In genomic region chr1:20787775-20788488, GRCh38 we compare ENCODE assay signal across 8 cellular contexts. TPM values are rescaled to one million over a fixed set of nuclear protein-coding genes. Genes with fewer than 3 reads are reported as not detected.
DNase-seq lines count a peak whose midpoint lies in the region; ATAC-seq and TF ChIP-seq lines count a peak whose summit lies in the region.

No MANE protein-coding gene starts in this region.

- no peaks in the 10 kb centered on the region for H3K9me2 ChIP-seq in PC-9 (ENCODE audit: insufficient read depth)

- ATAC-seq in mucosa of descending colon = peak; percentile 4
- ATAC-seq in GM18517 (IDR thresholded peaks at IDR 0.05; ENCODE audit: unreplicated experiment) = no peak

- peaks cover 30% of the 10 kb centered on the region for H4K20me1 ChIP-seq in PC-9 (ENCODE audit: insufficient read depth)

- H3K79me2 ChIP-seq in PC-9 (ENCODE audit: low read depth) = peaks cover 35% of the 10 kb centered on the region

- no TSS peak for BruUV-seq in PC-9 (replicated peaks; lab: Mats Ljungman, UMichigan)

- DNase-seq in HEK293T (ENCODE audit: extremely low spot score) (peak; percentile 28), PC-9 (peak; percentile 31 to 62), dermis blood vessel endothelial cell (peak; percentile 60), mucosa of descending colon (peak in 1 of 3 donors; percentile 23), occipital lobe (lab: John Stamatoyannopoulos, UW) (no peak)
- no peak for DNase-seq in activated CD4-positive, alpha-beta T cell treated with anti-CD3 and anti-CD28 coated beads for 1 hour

- peaks cover 19% of the 10 kb centered on the region; the same call in 1 of the 2 replicates for H3K4me1 ChIP-seq in PC-9 (replicated peaks; ENCODE audit: insufficient read depth)
- H3K4me1 ChIP-seq in mucosa of descending colon (ENCODE audit: low read depth) = peaks cover 18% of the 10 kb centered on the region

- peaks cover 11% of the 10 kb centered on the region for H3F3A ChIP-seq in PC-9 (ENCODE audit: insufficient read depth, low read depth)

- TF ChIP-seq CTCF in C4-2B (conservative IDR thresholded peaks at IDR 0.05) (no peak), PC-9 (conservative IDR thresholded peaks at IDR 0.05) (no peak), mucosa of descending colon (IDR thresholded peaks at IDR 0.05) (no peak)

- H2AFZ ChIP-seq in PC-9 = peak overlapping the region; percentile 71; the same call in 1 of the 2 replicates

- no peaks in the 10 kb centered on the region for H3K27me3 ChIP-seq in PC-9 (ENCODE audit: insufficient read depth, low read depth)

- H3K27ac ChIP-seq in C4-2B (peak overlapping the region; percentile 99), PC-9 (peak overlapping the region; percentile 69)

- CTCF ChIA-PET in HEK293T (lab: Yijun Ruan, JAX) (interaction anchor here (0.6 kb wide), 1 partner anchor 570 kb away, joined by 7 read pairs; no protein-coding TSS in a partner anchor), PC-9 (lab: Charles Lee) (no interaction called here)

- intact Hi-C loops in PC-9 (cut with micrococcal nuclease; ENCODE audit: unreplicated experiment) (loop anchor here (10.0 kb wide), 1 partner anchor 387 kb away; the partner anchor contains the start of gene EIF4G3), mucosa of descending colon (cut with DNase I, micrococcal nuclease) (no loop called here)

- POLR2A ChIA-PET in HEK293T (lab: Yijun Ruan, JAX) (interaction anchor here (0.7 to 2.5 kb wide), 17 partner anchors 9 to 593 kb away, joined by 3 to 18 read pairs (median 4); partner anchors contain the start of gene KIF17), PC-9 (lab: Charles Lee; ENCODE audit: unreplicated experiment) (interaction anchor here (0.6 to 0.7 kb wide), 2 partner anchors 9 to 617 kb away, joined by 4 to 19 read pairs; no protein-coding TSS in a partner anchor)

- H3K36me3 ChIP-seq in PC-9 (ENCODE audit: low read depth) = no peaks in the 10 kb centered on the region
- H3K36me3 ChIP-seq in mucosa of descending colon (ENCODE audit: low read depth) = no peaks in the 10 kb centered on the region

- H3K4me3 ChIP-seq in PC-9 = peak overlapping the region; percentile 98
- peak overlapping the region; percentile 70 for H3K4me3 ChIP-seq in mucosa of descending colon

- H3K9me3 ChIP-seq in PC-9 (ENCODE audit: insufficient read depth, low read depth) (no peaks in the 10 kb centered on the region), mucosa of descending colon (no peaks in the 10 kb centered on the region)

- peak overlapping the region; percentile 87 for H3K4me2 ChIP-seq in PC-9

TF ChIP-seq in HEK293T, 16 proteins besides CTCF, POLR2A, EP300 and RAD21:
- TF ChIP-seq CTBP1 (IDR thresholded peaks at IDR 0.05; ENCODE audit: borderline replicate concordance) (peak; percentile 38), PKNOX1 (IDR thresholded peaks at IDR 0.05) (peak; percentile 62), LEF1 (IDR thresholded peaks at IDR 0.05; ENCODE audit: borderline replicate concordance) (no peak), ZNF384 (IDR thresholded peaks at IDR 0.05) (no peak)

RNA-seq across cellular contexts. Expression of gene HP1BP3, which starts 0.8 kb away (rescaled TPM):
- total RNA-seq in PC-9 (2021) (251 and 271 TPM in 2 replicates), dermis blood vessel endothelial cell (236 and 322 TPM in 2 replicates), mucosa of descending colon (100 to 1,000 TPM; 168 to 276 (median 246) TPM), occipital lobe (399 TPM)

RNA-seq across cellular contexts. Expression of gene SH2D5, which starts 55.4 kb away (rescaled TPM):
- total RNA-seq in PC-9 (2021) = 1.1 and 1.5 TPM in 2 replicates
- total RNA-seq in dermis blood vessel endothelial cell = under 0.01 and 0.42 TPM in 2 replicates
- under 1 TPM in 2 of 3 donors, not detected in 1; 0.07 to 0.09 TPM for total RNA-seq in mucosa of descending colon
- 0.62 TPM for total RNA-seq in occipital lobe

Comparison
In these comparisons a context has a peak if more than half of its experiments do, and no peak if none do; other contexts are left out.
1. DNase-seq: peak in HEK293T (single experiment), PC-9 (2 of 2) and dermis blood vessel endothelial cell (single experiment); none in occipital lobe (single experiment) and activated CD4-positive, alpha-beta T cell treated with anti-CD3 and anti-CD28 coated beads for 1 hour (single experiment).